8 cellular contexts compared by ENCODE assay signal in genomic region chr19:488505-489417, GRCh38. TPM values are rescaled to one million over a fixed set of nuclear protein-coding genes. Genes with fewer than 3 reads are reported as not detected.
DNase-seq lines count a peak whose midpoint lies in the region; ATAC-seq and TF ChIP-seq lines count a peak whose summit lies in the region.

No MANE protein-coding gene starts in this region.

- H3K9me2 ChIP-seq in SK-N-SH: no peaks in the 10 kb centered on the region

- H3K4me1 Mint-ChIP-seq in HFFc6 (ENCODE audit: low read depth): peaks cover 6% of the 10 kb centered on the region; the same call in 1 of the 2 replicates

- peaks cover 7% of the 10 kb centered on the region for H3K27me3 Mint-ChIP-seq in HFFc6 (ENCODE audit: insufficient read depth)

- intact Hi-C loops in head of caudate nucleus (cut with DNase I) (loop anchor here (2.0 to 10.0 kb wide), 2 partner anchors 18 to 104 kb away; partner anchors contain the start of gene TPGS1), ovary (cut with DNase I) (no loop called here)

- peak overlapping the region; percentile 83 for H3K4me3 Mint-ChIP-seq in HFFc6

- H4K20me1 ChIP-seq in SK-N-SH (ENCODE audit: insufficient read depth): no peaks in the 10 kb centered on the region

- H3K27ac Mint-ChIP-seq in HFFc6: peak overlapping the region; percentile 54; the same call in 1 of the 2 replicates
- peak overlapping the region; percentile 79 to 89 for H3K27ac Mint-ChIP-seq in activated naive CD4-positive, alpha-beta T cell treated with anti-CD3 and anti-CD28 coated beads, Interleukin-2, amount 50 U/mL, for 72 hours

- H3K36me3 Mint-ChIP-seq in HFFc6 (ENCODE audit: low read depth): peaks cover 7% of the 10 kb centered on the region; the same call in 1 of the 2 replicates
- peaks cover 0 to 10% of the 10 kb centered on the region in 2 donors for H3K36me3 Mint-ChIP-seq in activated naive CD4-positive, alpha-beta T cell treated with anti-CD3 and anti-CD28 coated beads, Interleukin-2, amount 50 U/mL, for 72 hours

- CTCF ChIA-PET in SK-N-SH (lab: Yijun Ruan, JAX): interaction anchor here (0.9 to 2.7 kb wide), 4 partner anchors 9 to 105 kb away, joined by 4 to 11 read pairs (median 8); no protein-coding TSS in a partner anchor

- TF ChIP-seq EP300 in SK-N-SH (IDR thresholded peaks at IDR 0.05; ENCODE audit: borderline replicate concordance in 1 of 2, low read depth in 1 of 2, low read length in 1 of 2): no peak
- no peak for TF ChIP-seq EP300 in ovary (IDR thresholded peaks at IDR 0.05)

- peak; percentile 78 for TF ChIP-seq POLR2A in ovary (IDR thresholded peaks at IDR 0.05)

- DNase-seq in GDM1 (lab: John Stamatoyannopoulos, UW): peak; percentile 92
- peak; percentile 89 for DNase-seq in HFFc6
- peak; percentile 94 for DNase-seq in NCI-H1092 (lab: John Stamatoyannopoulos, UW)
- peak; percentile 99 for DNase-seq in SK-N-SH
- DNase-seq in activated naive CD4-positive, alpha-beta T cell treated with anti-CD3 and anti-CD28 coated beads, Interleukin-2, amount 50 U/mL, for 72 hours (ENCODE audit: low spot score in 2 of 2): peak; percentile 79 to 90
- DNase-seq in head of caudate nucleus: peak; percentile 88 to 99 (median 97)
- DNase-seq in ovary: peak; percentile 93 to 98 (median 96)

- peaks cover 7% of the 10 kb centered on the region for H3F3A ChIP-seq in SK-N-SH (replicated peaks; ENCODE audit: insufficient read depth)

- peak overlapping the region; percentile 96 for H3K4me2 ChIP-seq in SK-N-SH

- H3K4me3 ChIP-seq in SK-N-SH (ENCODE audit: low read depth in 2 of 2, low read length in 1 of 2) (peak overlapping the region; percentile 84), ovary (peak overlapping the region; percentile 74), thymus (ENCODE audit: low read length) (peak overlapping the region; percentile 95)

- H3K4me1 ChIP-seq in SK-N-SH (ENCODE audit: control insufficient read depth in 1 of 2, insufficient read depth in 2 of 2, low read depth in 1 of 2, low read length in 1 of 2) (peaks cover 0 to 7% of the 10 kb centered on the region in 2 experiments; a peak in 1 of 4 replicates), ovary (ENCODE audit: insufficient read depth) (peaks cover 4% of the 10 kb centered on the region), thymus (ENCODE audit: control insufficient read depth, insufficient read depth, low read length) (peaks cover 4% of the 10 kb centered on the region)

- WGBS in SK-N-SH (ENCODE audit: low lambda C conversion rate): 2% methylated on average over 38 of the region's 114 CpGs
- 1% methylated on average over 47 to 114 of the region's 114 CpGs for WGBS in ovary, 3 donors
- WGBS in thymus: under 1% methylated on average over 114 of the region's 114 CpGs

- H3K27ac ChIP-seq in SK-N-SH (ENCODE audit: low read depth in 2 of 2, low read length in 1 of 2) (peak overlapping the region; percentile 76 to 92), ovary (peak overlapping the region; percentile 18 to 85), thymus (ENCODE audit: low read depth) (peak overlapping the region; percentile 90)

- POLR2A ChIA-PET in SK-N-SH (lab: Yijun Ruan, JAX): interaction anchor here (0.9 kb wide), 1 partner anchor 18 kb away, joined by 7 read pairs; no protein-coding TSS in a partner anchor

- peak overlapping the region; percentile 97 for H3K9ac ChIP-seq in SK-N-SH

- TF ChIP-seq RAD21 in SK-N-SH (IDR thresholded peaks at IDR 0.05; ENCODE audit: low read length): no peak

- no peaks in the 10 kb centered on the region for H3K27me3 ChIP-seq in SK-N-SH (ENCODE audit: insufficient read depth)
- H3K27me3 ChIP-seq in ovary: no peaks in the 10 kb centered on the region
- peaks cover 2% of the 10 kb centered on the region for H3K27me3 ChIP-seq in thymus (ENCODE audit: control insufficient read depth, insufficient read depth)

- no peaks in the 10 kb centered on the region for H3K79me2 ChIP-seq in SK-N-SH (ENCODE audit: insufficient read depth)

- H3K9me3 ChIP-seq in SK-N-SH (no peaks in the 10 kb centered on the region), ovary (no peaks in the 10 kb centered on the region), thymus (ENCODE audit: control insufficient read depth) (no peaks in the 10 kb centered on the region)

- peak; percentile 82 to 92 for ATAC-seq in activated naive CD4-positive, alpha-beta T cell treated with anti-CD3 and anti-CD28 coated beads, Interleukin-2, amount 50 U/mL, for 72 hours

- peak; percentile 16 for TF ChIP-seq CTCF in HFFc6 (IDR thresholded peaks at IDR 0.05)
- TF ChIP-seq CTCF in SK-N-SH (IDR thresholded peaks at IDR 0.05): no peak
- peak in 1 of 3 donors; percentile 52 for TF ChIP-seq CTCF in ovary (IDR thresholded peaks at IDR 0.05)

- H3K9me3 Mint-ChIP-seq in HFFc6: peaks cover 11% of the 10 kb centered on the region
- H3K9me3 Mint-ChIP-seq in activated naive CD4-positive, alpha-beta T cell treated with anti-CD3 and anti-CD28 coated beads, Interleukin-2, amount 50 U/mL, for 72 hours: peaks cover 0 to 3% of the 10 kb centered on the region in 2 donors

- H3K36me3 ChIP-seq in SK-N-SH (replicated peaks in 1 of 2; ENCODE audit: control insufficient read depth in 1 of 2, insufficient read depth in 2 of 2, low read length in 1 of 2) (no peaks in the 10 kb centered on the region), ovary (no peaks in the 10 kb centered on the region), thymus (ENCODE audit: control insufficient read depth, insufficient read depth) (no peaks in the 10 kb centered on the region)

- H2AFZ ChIP-seq in SK-N-SH (ENCODE audit: low read depth): peak overlapping the region; percentile 88; the same call in 1 of the 2 replicates

TF ChIP-seq in SK-N-SH, 30 proteins besides CTCF, POLR2A, EP300 and RAD21 (continues in another document):
- TF ChIP-seq FOSL2 (IDR thresholded peaks at IDR 0.05; ENCODE audit: borderline replicate concordance, low read depth) (no peak), RFX5 (IDR thresholded peaks at IDR 0.05; ENCODE audit: low read length) (no peak), IRF3 (IDR thresholded peaks at IDR 0.05; ENCODE audit: low read depth, low read length) (no peak)

RNA-seq across cellular contexts. Expression of gene MADCAM1, which starts 7.5 kb away (rescaled TPM):
- under 1 TPM; 0.11 to 0.47 (median 0.21) TPM for total RNA-seq in HFFc6 (2021; fragmentation: NEBNext Ultra II Directional; extraction: Animal tissue kit (Norgen Biotek cat#: 25700))
- polyA plus RNA-seq in SK-N-SH (2012; rRNA removed) (0.63 and 0.81 TPM in 2 replicates), ovary (under 1 TPM in 1 of 2 donors, not detected in 1; 0.42 TPM), thymus (0.27 TPM)
- polyA plus RNA-seq in SK-N-SH (2012; cell fraction: cytosol; rRNA removed): 0.14 TPM in 2 replicates
- 3.7 and 8.3 TPM in 2 replicates for polyA plus RNA-seq in SK-N-SH (2012; cell fraction: nucleus; rRNA removed)
- under 1 TPM; 0.25 to 0.47 TPM for total RNA-seq in activated naive CD4-positive, alpha-beta T cell treated with anti-CD3 and anti-CD28 coated beads, Interleukin-2, amount 50 U/mL, for 72 hours
- total RNA-seq in ovary: under 1 TPM in 6 of 7 donors, not detected in 1; 0.11 to 0.90 (median 0.41) TPM

RNA-seq across cellular contexts. Expression of gene TPGS1, which starts 18.5 kb away (rescaled TPM):
- 10 to 100 TPM; 20.2 to 24.7 (median 21.1) TPM for total RNA-seq in HFFc6 (2021; fragmentation: NEBNext Ultra II Directional; extraction: Animal tissue kit (Norgen Biotek cat#: 25700))
- polyA plus RNA-seq in SK-N-SH (2012; rRNA removed): 28.3 and 31.0 TPM in 2 replicates
- polyA plus RNA-seq in SK-N-SH (2012; cell fraction: cytosol; rRNA removed): 11.8 and 22.1 TPM in 2 replicates
- polyA plus RNA-seq in SK-N-SH (2012; cell fraction: nucleus; rRNA removed): 20.6 and 30.9 TPM in 2 replicates
- 10 to 100 TPM in 1 of 2 donors, 1 to 10 TPM in 1; 5.9 to 10.2 TPM for total RNA-seq in activated naive CD4-positive, alpha-beta T cell treated with anti-CD3 and anti-CD28 coated beads, Interleukin-2, amount 50 U/mL, for 72 hours
- 10 to 100 TPM; 18.6 to 93.3 (median 27.4) TPM for total RNA-seq in ovary
- 10 to 100 TPM in 1 of 2 donors, under 1 TPM in 1; 0.12 to 24.7 TPM for polyA plus RNA-seq in ovary
- 14.3 TPM for polyA plus RNA-seq in thymus

RNA-seq across cellular contexts. Expression of gene SHC2, which starts 27.9 kb away (rescaled TPM):
- not detected for total RNA-seq in HFFc6 (2021; fragmentation: NEBNext Ultra II Directional; extraction: Animal tissue kit (Norgen Biotek cat#: 25700))
- polyA plus RNA-seq in SK-N-SH (2012; rRNA removed) (0.64 and 0.80 TPM in 2 replicates), ovary (10 to 100 TPM in 1 of 2 donors, under 1 TPM in 1; 0.62 to 15.4 TPM), thymus (5.2 TPM)
- 0.22 and 0.45 TPM in 2 replicates for polyA plus RNA-seq in SK-N-SH (2012; cell fraction: cytosol; rRNA removed)
- 3.8 and 7.6 TPM in 2 replicates for polyA plus RNA-seq in SK-N-SH (2012; cell fraction: nucleus; rRNA removed)
- total RNA-seq in activated naive CD4-positive, alpha-beta T cell treated with anti-CD3 and anti-CD28 coated beads, Interleukin-2, amount 50 U/mL, for 72 hours: not detected
- 10 to 100 TPM in 6 of 7 donors, 1 to 10 TPM in 1; 3.6 to 40.7 (median 23.0) TPM for total RNA-seq in ovary

RNA-seq across cellular contexts. Expression of gene CDC34, which starts 42.8 kb away (rescaled TPM):
- 10 to 100 TPM; 63.8 to 79.9 (median 64.6) TPM for total RNA-seq in HFFc6 (2021; fragmentation: NEBNext Ultra II Directional; extraction: Animal tissue kit (Norgen Biotek cat#: 25700))
- 69.2 and 96.7 TPM in 2 replicates for polyA plus RNA-seq in SK-N-SH (2012; rRNA removed)
- polyA plus RNA-seq in SK-N-SH (2012; cell fraction: cytosol; rRNA removed): 48.9 and 66.0 TPM in 2 replicates
- polyA plus RNA-seq in SK-N-SH (2012; cell fraction: nucleus; rRNA removed): 83.8 and 200 TPM in 2 replicates
- total RNA-seq in activated naive CD4-positive, alpha-beta T cell treated with anti-CD3 and anti-CD28 coated beads, Interleukin-2, amount 50 U/mL, for 72 hours: 10 to 100 TPM; 46.3 to 59.6 TPM
- total RNA-seq in ovary: 10 to 100 TPM; 45.6 to 78.9 (median 56.1) TPM
- 10 to 100 TPM; 13.2 to 59.7 TPM for polyA plus RNA-seq in ovary
- polyA plus RNA-seq in thymus: 72.0 TPM

RNA-seq across cellular contexts. Expression of gene GZMM, which starts 55.1 kb away (rescaled TPM):
- under 1 TPM in 1 of 6 experiments, not detected in 5; 0.24 TPM for total RNA-seq in HFFc6 (2021; fragmentation: NEBNext Ultra II Directional; extraction: Animal tissue kit (Norgen Biotek cat#: 25700))
- polyA plus RNA-seq in SK-N-SH (2012; rRNA removed) (not detected in 2 replicates), ovary (under 1 TPM in 1 of 2 donors, not detected in 1; 0.48 TPM), thymus (28.0 TPM)
- 0.06 TPM in 1 of 2 replicates, not detected in the other for polyA plus RNA-seq in SK-N-SH (2012; cell fraction: cytosol; rRNA removed)
- polyA plus RNA-seq in SK-N-SH (2012; cell fraction: nucleus; rRNA removed): 0.07 and 0.11 TPM in 2 replicates
- total RNA-seq in activated naive CD4-positive, alpha-beta T cell treated with anti-CD3 and anti-CD28 coated beads, Interleukin-2, amount 50 U/mL, for 72 hours: 10 to 100 TPM; 14.1 to 52.7 TPM
- 1 to 10 TPM in 1 of 7 donors, under 1 TPM in 5, not detected in 1; 0.31 to 1.7 (median 0.56) TPM for total RNA-seq in ovary

Comparison
In these comparisons a context has a peak if more than half of its experiments do, and no peak if none do; other contexts are left out.
1. Peak in every context shown above with its lines: DNase-seq, ATAC-seq, H3K4me3 ChIP-seq and H3K27ac ChIP-seq.
2. RNA of gene SHC2, which starts 27.9 kb away (total RNA-seq): 3.6 to 40.7 TPM in ovary; not detected in activated naive CD4-positive, alpha-beta T cell treated with anti-CD3 and anti-CD28 coated beads, Interleukin-2, amount 50 U/mL, for 72 hours and not detected in HFFc6; every median in the first group is over 4 times any median in the second.